8 cellular contexts compared by ENCODE assay signal in genomic region chr2:221574231-221574570, GRCh38. TPM values are rescaled to one million over a fixed set of nuclear protein-coding genes. Genes with fewer than 3 reads are reported as not detected.
DNase-seq lines count a peak whose midpoint lies in the region; TF ChIP-seq lines count a peak whose summit lies in the region.

No MANE protein-coding gene starts in this region.

- 22 to 26% methylated on average over 4 of the region's 7 CpGs for WGBS in mesodermal cell (ENCODE audit: insufficient coverage in 2 of 2), 2 experiments
- 14 to 17% methylated on average over 7 of the region's 7 CpGs for WGBS in transverse colon (ENCODE audit: low coverage in 1 of 2), 2 donors

- no peaks in the 10 kb centered on the region for H3K9me3 ChIP-seq in breast epithelium
- H3K9me3 ChIP-seq in mesodermal cell (ENCODE audit: control insufficient read depth, low read length), result no peaks in the 10 kb centered on the region
- no peaks in the 10 kb centered on the region for H3K9me3 ChIP-seq in transverse colon

- peaks cover 32% of the 10 kb centered on the region for H3K27me3 Mint-ChIP-seq in activated naive CD8-positive, alpha-beta T cell
- H3K27me3 Mint-ChIP-seq in activated naive CD8-positive, alpha-beta T cell treated with anti-CD3 and anti-CD28 coated beads for 36 hours, result peaks cover 75% of the 10 kb centered on the region

- TF ChIP-seq CTCF in breast epithelium (IDR thresholded peaks at IDR 0.05) (no peak), transverse colon (IDR thresholded peaks at IDR 0.05) (no peak)

- H3K27ac ChIP-seq in breast epithelium (no peak overlapping the region), mesodermal cell (ENCODE audit: low read depth, low read length, severe bottlenecking) (no peak overlapping the region), transverse colon (peak overlapping the region in 3 of 4 donors; percentile 86 to 90 (median 90))

- peaks cover 29% of the 10 kb centered on the region for H3K4me1 Mint-ChIP-seq in activated naive CD8-positive, alpha-beta T cell (ENCODE audit: low read depth)
- H3K4me1 Mint-ChIP-seq in activated naive CD8-positive, alpha-beta T cell treated with anti-CD3 and anti-CD28 coated beads for 36 hours, result peaks cover 22% of the 10 kb centered on the region

- no peaks in the 10 kb centered on the region for H3K4me1 ChIP-seq in breast epithelium
- H3K4me1 ChIP-seq in mesodermal cell (ENCODE audit: control insufficient read depth, insufficient read depth, low read length, poor library complexity, severe bottlenecking), result no peaks in the 10 kb centered on the region
- H3K4me1 ChIP-seq in transverse colon, result peaks cover 6 to 35% (median 19%) of the 10 kb centered on the region in 4 donors

- peak overlapping the region; percentile 76 for H3K4me3 Mint-ChIP-seq in activated naive CD8-positive, alpha-beta T cell
- no peak overlapping the region for H3K4me3 Mint-ChIP-seq in activated naive CD8-positive, alpha-beta T cell treated with anti-CD3 and anti-CD28 coated beads for 36 hours

- in situ Hi-C loops in transverse colon (cut with MboI; ENCODE audit: low pct_ligation_motif_present in 1 of 4, low pct_unique_long_range_greater_than_20kb in 1 of 4, low sequenced_read_pairs in 3 of 4), result loop anchor here (5.0 to 10.0 kb wide), 2 partner anchors 887 to 889 kb away; no protein-coding TSS in a partner anchor

- H3K27ac Mint-ChIP-seq in activated naive CD8-positive, alpha-beta T cell, result no peak overlapping the region
- no peak overlapping the region for H3K27ac Mint-ChIP-seq in activated naive CD8-positive, alpha-beta T cell treated with anti-CD3 and anti-CD28 coated beads for 36 hours

- no peak for DNase-seq in activated naive CD8-positive, alpha-beta T cell treated with anti-CD3 and anti-CD28 coated beads for 36 hours
- DNase-seq in breast epithelium (ENCODE audit: low spot score in 2 of 2) (no peak), transverse colon (no peak), occipital lobe (lab: John Stamatoyannopoulos, UW) (no peak), DMS153 (lab: John Stamatoyannopoulos, UW) (no peak)
- no peak for DNase-seq in stimulated activated naive CD4-positive, alpha-beta T cell treated with Interleukin-2 at 50 U/mL for 16 hours (lab: John Stamatoyannopoulos, UW)

- no peak for TF ChIP-seq POLR2A in breast epithelium (IDR thresholded peaks at IDR 0.05)
- no peak for TF ChIP-seq POLR2A in transverse colon (IDR thresholded peaks at IDR 0.05)

- H3K4me3 ChIP-seq in breast epithelium, result peak overlapping the region; percentile 56 to 79 (median 74)
- H3K4me3 ChIP-seq in mesodermal cell (ENCODE audit: extremely low read depth, insufficient read depth, low read length, poor library complexity, severe bottlenecking), result peak overlapping the region; percentile 60
- peak overlapping the region in 3 of 4 donors; percentile 67 to 76 (median 71) for H3K4me3 ChIP-seq in transverse colon

- TF ChIP-seq EP300 in transverse colon (IDR thresholded peaks at IDR 0.05; ENCODE audit: low read depth), result no peak

- H3K27me3 ChIP-seq in breast epithelium (peaks cover 0 to 5% of the 10 kb centered on the region in 2 donors), transverse colon (peaks cover 25% of the 10 kb centered on the region)

- H3K36me3 ChIP-seq in breast epithelium, result no peaks in the 10 kb centered on the region
- no peaks in the 10 kb centered on the region for H3K36me3 ChIP-seq in mesodermal cell (ENCODE audit: control insufficient read depth, insufficient read depth, low read length)
- H3K36me3 ChIP-seq in transverse colon, result no peaks in the 10 kb centered on the region

- no peaks in the 10 kb centered on the region for H3K9me3 Mint-ChIP-seq in activated naive CD8-positive, alpha-beta T cell (ENCODE audit: low read depth)
- H3K9me3 Mint-ChIP-seq in activated naive CD8-positive, alpha-beta T cell treated with anti-CD3 and anti-CD28 coated beads for 36 hours, result no peaks in the 10 kb centered on the region

- intact Hi-C loops in breast epithelium (cut with DNase I; ENCODE audit: low total_unique reads), result loop anchor here (10.0 kb wide), 1 partner anchor 889 kb away; no protein-coding TSS in a partner anchor
- intact Hi-C loops in transverse colon (cut with DNase I; ENCODE audit: low total_unique reads), result loop anchor here (5.0 kb wide), 2 partner anchors 133 to 393 kb away; no protein-coding TSS in a partner anchor

- H3K36me3 Mint-ChIP-seq in activated naive CD8-positive, alpha-beta T cell, result no peaks in the 10 kb centered on the region
- H3K36me3 Mint-ChIP-seq in activated naive CD8-positive, alpha-beta T cell treated with anti-CD3 and anti-CD28 coated beads for 36 hours, result no peaks in the 10 kb centered on the region

RNA-seq across cellular contexts. Expression of gene EPHA4, which starts 2.1 kb away (rescaled TPM):
- under 1 TPM; 0.20 to 0.47 TPM for total RNA-seq in activated naive CD8-positive, alpha-beta T cell treated with anti-CD3 and anti-CD28 coated beads for 36 hours
- total RNA-seq in breast epithelium, result 10 to 100 TPM; 12.8 to 44.2 (median 18.6) TPM
- polyA plus RNA-seq in mesodermal cell (2013, experiment 1 of 2), result 9.2 TPM
- polyA plus RNA-seq in mesodermal cell (2013, experiment 2 of 2), result 12.6 TPM
- 10 to 100 TPM in 3 of 4 donors, 1 to 10 TPM in 1; 1.5 to 21.0 (median 13.8) TPM for total RNA-seq in transverse colon
- total RNA-seq in occipital lobe, result 259 TPM

Comparison
In these comparisons a context has a peak if more than half of its experiments do, and no peak if none do; other contexts are left out.
1. H3K27ac ChIP-seq: peak in transverse colon (3 of 4); none in breast epithelium (0 of 2) and mesodermal cell (single experiment).
2. Peak in every context shown above with its lines, with median percentiles within 50 percentile points of each other: H3K4me3 ChIP-seq.